ENCODE assay signal across 26 cellular contexts in the genomic region with DNA sequence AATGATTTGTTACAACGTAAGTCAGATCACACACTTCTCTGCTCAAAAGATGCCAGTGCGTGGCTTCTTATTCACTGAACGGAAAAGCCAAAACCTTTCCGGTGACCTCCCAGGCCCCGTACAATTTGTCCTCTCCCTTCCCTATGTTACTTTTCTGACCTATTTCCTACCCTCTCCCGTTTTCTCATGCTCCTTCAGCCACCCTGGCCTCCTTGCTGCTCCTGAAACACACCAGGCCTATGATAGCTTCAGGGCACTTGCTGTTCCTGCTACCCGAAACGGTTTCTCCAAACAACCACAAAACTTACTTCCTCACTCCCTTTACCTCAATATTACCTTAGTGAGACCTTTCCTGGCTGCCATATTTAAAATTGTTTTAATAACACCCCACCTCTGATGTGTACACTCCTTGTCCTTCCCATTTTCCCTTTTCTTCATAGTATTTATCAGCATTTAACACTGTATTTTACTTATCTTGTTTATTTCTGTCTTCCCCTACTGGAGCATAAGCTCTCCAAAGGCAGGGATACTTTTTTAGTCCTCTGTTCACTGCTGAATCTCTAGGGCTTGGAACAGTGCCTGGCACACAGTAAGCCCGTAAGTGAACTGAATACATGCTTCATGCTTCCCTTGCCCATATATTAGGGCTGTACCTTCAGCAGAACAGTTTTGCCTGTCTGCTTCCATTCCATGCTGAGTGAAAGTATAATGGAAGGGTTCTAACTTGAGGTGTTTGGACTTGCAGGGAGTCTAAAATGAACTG. TPM values are rescaled to one million over a fixed set of nuclear protein-coding genes. Genes with fewer than 3 reads are reported as not detected.
DNase-seq lines count a peak whose midpoint lies in the region; ATAC-seq and TF ChIP-seq lines count a peak whose summit lies in the region.
"Had no signal": no experiment of that assay in that cellular context is flagged by ENCODE, and none has a peak within 500 bp of the region (broad histone marks: within the 10 kb centered on the region; RNA-seq: fewer than 3 reads in every experiment).

No MANE protein-coding gene starts in this region.

- no peaks in the 10 kb centered on the region for H3K9me3 Mint-ChIP-seq in activated naive CD4-positive, alpha-beta T cell treated with anti-CD3 and anti-CD28 coated beads, Interleukin-2, amount 50 U/mL, for 24 hours
- H3K9me3 Mint-ChIP-seq in activated T-helper 17 cell treated with anti-CD3 and anti-CD28 coated beads, Interleukin-2, amount 50 U/mL, for 72 hours = no peaks in the 10 kb centered on the region
- H3K9me3 Mint-ChIP-seq: activated CD4-positive, alpha-beta T cell treated with anti-CD3 and anti-CD28 coated beads, Interleukin-2, amount 10 ng/mL, durations not matched to agents 7 days and 5 days; activated naive CD8-positive, alpha-beta T cell treated with anti-CD3 and anti-CD28 coated beads, Interleukin-2, amount 50 U/mL, for 24 hours; naive thymus-derived CD8-positive, alpha-beta T cell had no signal

- no peak for ATAC-seq in activated T-helper 17 cell treated with anti-CD3 and anti-CD28 coated beads, Interleukin-2, amount 50 U/mL, for 72 hours (replicated peaks)
- ATAC-seq in left colon (peak; percentile 30), HG03095 (IDR thresholded peaks at IDR 0.05; ENCODE audit: unreplicated experiment) (no peak)
- ATAC-seq: activated naive CD8-positive, alpha-beta T cell treated with anti-CD3 and anti-CD28 coated beads, Interleukin-2, amount 50 U/mL, for 24 hours; naive thymus-derived CD8-positive, alpha-beta T cell had no signal

- TF ChIP-seq POLR2A in prostate gland (IDR thresholded peaks at IDR 0.05) = no peak

- no peaks in the 10 kb centered on the region for H3K27me3 ChIP-seq in prostate gland (replicated peaks; ENCODE audit: insufficient read depth)
- H3K27me3 ChIP-seq: MG63, suprapubic skin had no signal

- no peak overlapping the region for H3K27ac ChIP-seq in prostate gland
- H3K27ac ChIP-seq: HL-60, suprapubic skin had no signal

- H3K4me1 ChIP-seq in prostate gland (replicated peaks) = peaks cover 4% of the 10 kb centered on the region

- 91% methylated on average over 9 of the region's 9 CpGs for WGBS in prostate gland

- TF ChIP-seq CTCF in prostate gland (IDR thresholded peaks at IDR 0.05) = no peak

- intact Hi-C loops in left colon (cut with DNase I, micrococcal nuclease) (no loop called here), prostate gland (cut with DNase I) (no loop called here)

- peaks cover 0 to 6% of the 10 kb centered on the region in 2 donors for H3K36me3 ChIP-seq in prostate gland

- H3K4me3 ChIP-seq in prostate gland = no peak overlapping the region
- H3K4me3 ChIP-seq: MG63, suprapubic skin had no signal

- H3K27ac Mint-ChIP-seq in activated naive CD4-positive, alpha-beta T cell treated with anti-CD3 and anti-CD28 coated beads, Interleukin-2, amount 50 U/mL, for 24 hours = peak overlapping the region; percentile 63
- H3K27ac Mint-ChIP-seq in activated T-helper 17 cell treated with anti-CD3 and anti-CD28 coated beads, Interleukin-2, amount 50 U/mL, for 72 hours = peak overlapping the region; percentile 4
- H3K27ac Mint-ChIP-seq: activated CD4-positive, alpha-beta T cell treated with anti-CD3 and anti-CD28 coated beads, Interleukin-2, amount 10 ng/mL, durations not matched to agents 7 days and 5 days; activated naive CD8-positive, alpha-beta T cell treated with anti-CD3 and anti-CD28 coated beads, Interleukin-2, amount 50 U/mL, for 24 hours had no signal

- H3K9me3 ChIP-seq in prostate gland = no peaks in the 10 kb centered on the region
- H3K9me3 ChIP-seq: suprapubic skin had no signal

- no peaks in the 10 kb centered on the region for H3K27me3 Mint-ChIP-seq in activated naive CD4-positive, alpha-beta T cell treated with anti-CD3 and anti-CD28 coated beads, Interleukin-2, amount 50 U/mL, for 24 hours
- no peaks in the 10 kb centered on the region for H3K27me3 Mint-ChIP-seq in activated T-helper 17 cell treated with anti-CD3 and anti-CD28 coated beads, Interleukin-2, amount 50 U/mL, for 72 hours
- H3K27me3 Mint-ChIP-seq: activated CD4-positive, alpha-beta T cell treated with anti-CD3 and anti-CD28 coated beads, Interleukin-2, amount 10 ng/mL, durations not matched to agents 7 days and 5 days; activated naive CD8-positive, alpha-beta T cell treated with anti-CD3 and anti-CD28 coated beads, Interleukin-2, amount 50 U/mL, for 24 hours; naive thymus-derived CD8-positive, alpha-beta T cell had no signal

- peaks cover 6% of the 10 kb centered on the region for H3K4me1 Mint-ChIP-seq in activated naive CD4-positive, alpha-beta T cell treated with anti-CD3 and anti-CD28 coated beads, Interleukin-2, amount 50 U/mL, for 24 hours
- H3K4me1 Mint-ChIP-seq in activated T-helper 17 cell treated with anti-CD3 and anti-CD28 coated beads, Interleukin-2, amount 50 U/mL, for 72 hours = peaks cover 10% of the 10 kb centered on the region

- H3K36me3 Mint-ChIP-seq in activated naive CD4-positive, alpha-beta T cell treated with anti-CD3 and anti-CD28 coated beads, Interleukin-2, amount 50 U/mL, for 24 hours = peaks cover 24% of the 10 kb centered on the region
- peaks cover 95% of the 10 kb centered on the region for H3K36me3 Mint-ChIP-seq in activated T-helper 17 cell treated with anti-CD3 and anti-CD28 coated beads, Interleukin-2, amount 50 U/mL, for 72 hours (ENCODE audit: low read depth)

- H3K4me3 Mint-ChIP-seq in activated naive CD4-positive, alpha-beta T cell treated with anti-CD3 and anti-CD28 coated beads, Interleukin-2, amount 50 U/mL, for 24 hours = no peak overlapping the region
- H3K4me3 Mint-ChIP-seq in activated T-helper 17 cell treated with anti-CD3 and anti-CD28 coated beads, Interleukin-2, amount 50 U/mL, for 72 hours = no peak overlapping the region
- H3K4me3 Mint-ChIP-seq: activated CD4-positive, alpha-beta T cell treated with anti-CD3 and anti-CD28 coated beads, Interleukin-2, amount 10 ng/mL, durations not matched to agents 7 days and 5 days; activated naive CD8-positive, alpha-beta T cell treated with anti-CD3 and anti-CD28 coated beads, Interleukin-2, amount 50 U/mL, for 24 hours; naive thymus-derived CD8-positive, alpha-beta T cell had no signal

- DNase-seq in activated naive CD4-positive, alpha-beta T cell treated with Interleukin-2 at 50 U/mL for 16 hours = no peak
- DNase-seq in left colon (no peak), prostate gland (ENCODE audit: low spot score) (no peak), SW480 (ENCODE audit: low spot score) (no peak), DMS114 treated with DMSO at 0.1 percent for 48 hours (lab: John Stamatoyannopoulos, UW; ENCODE audit: unreplicated experiment) (no peak)
- DNase-seq: activated CD4-positive, alpha-beta T cell treated with anti-CD3 and anti-CD28 coated beads, Interleukin-2, amount 10 ng/mL, durations not matched to agents 7 days and 5 days; activated gamma-delta T cell treated with Interleukin-2 at 50 U/mL for 16 hours; activated naive CD8-positive, alpha-beta T cell treated with anti-CD3 and anti-CD28 coated beads, Interleukin-2, amount 50 U/mL, for 24 hours; activated T-cell treated with anti-CD3 and anti-CD28 coated beads, Interleukin-2, amount 50 U/mL, for 1 hour; central memory CD4-positive, alpha-beta T cell; cortex of kidney; DMS 273 treated with DMSO at 0.1 percent for 48 hours; glutamatergic neuron; KG1; MG63; midbrain; naive thymus-derived CD8-positive, alpha-beta T cell; NCI-H524 treated with DMSO at 0.1 percent for 48 hours; occipital lobe; SHP77; stimulated activated naive CD4-positive, alpha-beta T cell treated with Interleukin-2 at 50 U/mL for 16 hours had no signal

RNA-seq across cellular contexts. Expression of a gene that starts 10.9 kb away (rescaled TPM):
- 10 to 100 TPM; 17.0 to 23.5 TPM for total RNA-seq in activated T-helper 17 cell treated with anti-CD3 and anti-CD28 coated beads, Interleukin-2, amount 50 U/mL, for 72 hours
- 10 to 100 TPM; 32.3 to 35.3 TPM for total RNA-seq in left colon
- 10 to 100 TPM; 62.3 to 81.4 TPM for total RNA-seq in prostate gland

RNA-seq across cellular contexts. Expression of a gene that starts 48.0 kb away (rescaled TPM):
- total RNA-seq in activated T-helper 17 cell treated with anti-CD3 and anti-CD28 coated beads, Interleukin-2, amount 50 U/mL, for 72 hours = 10 to 100 TPM; 34.1 to 37.4 TPM
- total RNA-seq in left colon = 10 to 100 TPM; 49.1 to 53.0 TPM
- total RNA-seq in prostate gland = 10 to 100 TPM; 35.8 to 45.3 TPM

RNA-seq across cellular contexts. Expression of a gene that starts 48.3 kb away (rescaled TPM):
- total RNA-seq in activated T-helper 17 cell treated with anti-CD3 and anti-CD28 coated beads, Interleukin-2, amount 50 U/mL, for 72 hours = 100 to 1,000 TPM in 1 of 2 donors, 10 to 100 TPM in 1; 79.0 to 103 TPM
- total RNA-seq in left colon (100 to 1,000 TPM in 1 of 2 donors, 10 to 100 TPM in 1; 90.6 to 107 TPM), prostate gland (10 to 100 TPM; 64.1 to 95.8 TPM)

RNA-seq across cellular contexts. Expression of a gene that starts 50.3 kb away (rescaled TPM):
- total RNA-seq in activated T-helper 17 cell treated with anti-CD3 and anti-CD28 coated beads, Interleukin-2, amount 50 U/mL, for 72 hours = not detected
- total RNA-seq in left colon = 10 to 100 TPM; 15.8 to 18.1 TPM
- total RNA-seq in prostate gland = 10 to 100 TPM; 28.6 to 52.5 TPM
